In genomic region chr17:14068542-14069250, GRCh38 we compare ENCODE assay signal across 1 cellular context.
TF ChIP-seq lines count a peak whose summit lies in the region.

No MANE protein-coding gene starts in this region.

TF ChIP-seq in SK-N-SH, 30 proteins besides CTCF, POLR2A, EP300 and RAD21 (continued from another document):
- TF ChIP-seq REST (IDR thresholded peaks at IDR 0.05; ENCODE audit: low read depth, low read length) (no peak), NFIC (IDR thresholded peaks at IDR 0.05; ENCODE audit: borderline replicate concordance) (no peak)
